9 cellular contexts compared by ENCODE assay signal in the genomic region with DNA sequence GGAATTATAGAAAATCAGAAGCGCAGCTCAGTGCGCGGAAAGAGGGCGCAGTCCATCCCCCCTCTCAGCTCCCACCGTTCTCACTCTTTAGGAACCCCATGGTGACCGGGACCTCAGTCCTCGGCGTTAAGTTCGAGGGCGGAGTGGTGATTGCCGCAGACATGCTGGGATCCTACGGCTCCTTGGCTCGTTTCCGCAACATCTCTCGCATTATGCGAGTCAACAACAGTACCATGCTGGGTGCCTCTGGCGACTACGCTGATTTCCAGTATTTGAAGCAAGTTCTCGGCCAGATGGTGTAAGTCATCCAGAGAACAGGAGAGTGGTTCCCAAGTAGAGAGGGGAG. TPM values are rescaled to one million over a fixed set of nuclear protein-coding genes. Genes with fewer than 3 reads are reported as not detected.
DNase-seq lines count a peak whose midpoint lies in the region; ATAC-seq and TF ChIP-seq lines count a peak whose summit lies in the region.
"Had no signal": no experiment of that assay in that cellular context is flagged by ENCODE, and none has a peak within 500 bp of the region (broad histone marks: within the 10 kb centered on the region; RNA-seq: fewer than 3 reads in every experiment).

No MANE protein-coding gene starts in this region.

- peak overlapping the region; percentile 95 for H3K4me2 ChIP-seq in DND-41 (ENCODE audit: insufficient read depth, low read length)

- ATAC-seq in DND-41 (ENCODE audit: insufficient read depth, low read depth) = peak; percentile 23; the same call in 2 of the 3 replicates
- ATAC-seq in HG03280 (IDR thresholded peaks at IDR 0.05; ENCODE audit: unreplicated experiment) = peak; percentile 16
- no peak for ATAC-seq in HG02870 (IDR thresholded peaks at IDR 0.05; ENCODE audit: unreplicated experiment)

- H3K27me3 ChIP-seq in DND-41 (ENCODE audit: insufficient read depth, low read length, poor library complexity) (no peaks in the 10 kb centered on the region), ovary (no peaks in the 10 kb centered on the region)

- H3K36me3 ChIP-seq in DND-41 (ENCODE audit: insufficient read depth, low read length) = peaks cover 51% of the 10 kb centered on the region
- H3K36me3 ChIP-seq in ovary = no peaks in the 10 kb centered on the region

- H3K4me1 ChIP-seq in DND-41 (ENCODE audit: insufficient read depth, low read length) = peaks cover 28% of the 10 kb centered on the region
- H3K4me1 ChIP-seq in ovary (ENCODE audit: insufficient read depth) = peaks cover 4% of the 10 kb centered on the region

- peaks cover 23% of the 10 kb centered on the region for H4K20me1 ChIP-seq in DND-41 (ENCODE audit: insufficient read depth, low read length)

- peaks cover 38% of the 10 kb centered on the region for H3K79me2 ChIP-seq in DND-41 (ENCODE audit: insufficient read depth, low read length)

- H3K9ac ChIP-seq in DND-41 (ENCODE audit: low read depth, low read length) = peak overlapping the region; percentile 86

- peak overlapping the region; percentile 89 for H2AFZ ChIP-seq in DND-41 (ENCODE audit: low read depth, low read length)

- H3K27ac ChIP-seq in DND-41 (ENCODE audit: low read length) = peak overlapping the region; percentile 88
- H3K27ac ChIP-seq in ovary = peak overlapping the region; percentile 58 to 81

- H3K9me3 ChIP-seq in DND-41 (ENCODE audit: insufficient read depth, low read length, severe bottlenecking) (no peaks in the 10 kb centered on the region), ovary (no peaks in the 10 kb centered on the region)

- TF ChIP-seq POLR2A in ovary (IDR thresholded peaks at IDR 0.05) = no peak

- WGBS in ovary, 3 donors = 0 to 1% (median 1%) methylated on average over 19 of the region's 19 CpGs

- no peak for TF ChIP-seq EP300 in ovary (IDR thresholded peaks at IDR 0.05)

- TF ChIP-seq CTCF in DND-41 (IDR thresholded peaks at IDR 0.05; ENCODE audit: borderline replicate concordance, extremely low read depth, low read length, poor library complexity, severe bottlenecking) (no peak), ovary (IDR thresholded peaks at IDR 0.05) (no peak)

- peak overlapping the region; percentile 91 to 100 for H3K4me3 ChIP-seq in DND-41 (ENCODE audit: low read depth in 1 of 2, low read length in 2 of 2)
- peak overlapping the region; percentile 88 for H3K4me3 ChIP-seq in ovary

- DNase-seq in DND-41 = no peak
- peak; percentile 47 to 48 for DNase-seq in activated T-cell treated with anti-CD3 and anti-CD28 coated beads, Interleukin-2, amount 50 U/mL, for 48 hours
- DNase-seq in germinal center (ENCODE audit: low spot score) = peak; percentile 30
- peak in 3 of 5 donors; percentile 25 to 51 (median 32) for DNase-seq in ovary
- no peak for DNase-seq in SHP77 treated with DMSO at 0.1 percent for 48 hours (lab: John Stamatoyannopoulos, UW)
- DNase-seq in putamen (ENCODE audit: low spot score) = no peak

- intact Hi-C loops in ovary (cut with DNase I) = loop anchor here in 3 of 4 donors (2.0 to 10.0 kb wide), 4 partner anchors 53 to 105 kb away; a partner anchor contains a TSS

RNA-seq across cellular contexts. Expression of a gene that starts 0.5 kb away (rescaled TPM):
- 100 to 1,000 TPM; 190 to 219 (median 206) TPM for total RNA-seq in ovary
- polyA plus RNA-seq in ovary = 100 to 1,000 TPM; 221 to 274 TPM

RNA-seq across cellular contexts. Expression of a gene that starts 27.4 kb away (rescaled TPM):
- total RNA-seq in ovary = 100 to 1,000 TPM in 1 of 7 donors, 10 to 100 TPM in 6; 29.6 to 117 (median 87.3) TPM
- polyA plus RNA-seq in ovary = 10 to 100 TPM; 49.2 to 65.7 TPM
- total RNA-seq: T-helper 1 cell treated with Interleukin-12 subunit alpha and Interleukin-12 subunit beta and Interleukin-4 antibody, amounts not matched to agents 30 ng/mL and 1 ng/mL, for 36 hours had no signal

RNA-seq across cellular contexts. Expression of a gene that starts 52.8 kb away (rescaled TPM):
- 10 to 100 TPM; 11.8 to 27.9 (median 22.6) TPM for total RNA-seq in ovary
- 10 to 100 TPM; 12.1 to 38.7 TPM for polyA plus RNA-seq in ovary

RNA-seq across cellular contexts. Expression of a gene that starts 59.4 kb away (rescaled TPM):
- total RNA-seq in ovary = 100 to 1,000 TPM in 5 of 7 donors, 10 to 100 TPM in 2; 54.8 to 151 (median 104) TPM
- 100 to 1,000 TPM in 1 of 2 donors, 10 to 100 TPM in 1; 34.6 to 110 TPM for polyA plus RNA-seq in ovary

Comparison
In these comparisons a context has a peak if more than half of its experiments do, and no peak if none do; other contexts are left out.
1. DNase-seq: peak in activated T-cell treated with anti-CD3 and anti-CD28 coated beads, Interleukin-2, amount 50 U/mL, for 48 hours (2 of 2), germinal center (single experiment) and ovary (3 of 5); none in DND-41 (single experiment), SHP77 treated with DMSO at 0.1 percent for 48 hours (single experiment) and putamen (single experiment).